9 cellular contexts compared by ENCODE assay signal in genomic region chr19:2057484-2058469, GRCh38. TPM values are rescaled to one million over a fixed set of nuclear protein-coding genes. Genes with fewer than 3 reads are reported as not detected.
DNase-seq lines count a peak whose midpoint lies in the region; ATAC-seq and TF ChIP-seq lines count a peak whose summit lies in the region.
"Had no signal": no experiment of that assay in that cellular context is flagged by ENCODE, and none has a peak within 500 bp of the region (broad histone marks: within the 10 kb centered on the region; RNA-seq: fewer than 3 reads in every experiment).

No MANE protein-coding gene starts in this region.

- H3K9me3 Mint-ChIP-seq in central memory CD8-positive, alpha-beta T cell = no peaks in the 10 kb centered on the region
- H3K9me3 Mint-ChIP-seq in nephron = no peaks in the 10 kb centered on the region

- DNase-seq in central memory CD8-positive, alpha-beta T cell (ENCODE audit: low spot score in 2 of 2) = no peak
- DNase-seq in lower leg skin (ENCODE audit: low spot score in 2 of 2) (no peak), NCI-H345 (lab: John Stamatoyannopoulos, UW) (no peak), omental fat pad (ENCODE audit: low spot score) (no peak)
- no peak for DNase-seq in stimulated activated CD4-positive, alpha-beta T cell treated with anti-CD3 and anti-CD28 coated beads, Interleukin-15, amount 100 ng/mL, for 24 hours
- DNase-seq: NCI-H187 treated with DMSO at 0.1 percent for 48 hours had no signal

- ATAC-seq in central memory CD8-positive, alpha-beta T cell (replicated peaks; ENCODE audit: extremely low read depth, poor library complexity, severe bottlenecking) = no peak
- ATAC-seq in omental fat pad (ENCODE audit: low FRiP score) = no peak

- peak overlapping the region; percentile 54 for H3K4me3 Mint-ChIP-seq in central memory CD8-positive, alpha-beta T cell
- H3K4me3 Mint-ChIP-seq in nephron = no peak overlapping the region

- peaks cover 11% of the 10 kb centered on the region for H3K36me3 Mint-ChIP-seq in central memory CD8-positive, alpha-beta T cell (ENCODE audit: insufficient read depth)
- H3K36me3 Mint-ChIP-seq in nephron (ENCODE audit: low read depth) = no peaks in the 10 kb centered on the region

- no peak overlapping the region for H3K4me3 ChIP-seq in lower leg skin (ENCODE audit: low read depth, poor library complexity, severe bottlenecking)

- TF ChIP-seq CTCF in 22Rv1 (IDR thresholded peaks at IDR 0.05) (no peak), nephron (IDR thresholded peaks at IDR 0.05; ENCODE audit: unreplicated experiment in 3 of 3) (no peak), lower leg skin (IDR thresholded peaks at IDR 0.05) (no peak), omental fat pad (IDR thresholded peaks at IDR 0.05) (no peak)

- TF ChIP-seq POLR2A in lower leg skin (IDR thresholded peaks at IDR 0.05) = no peak

- H3K27ac Mint-ChIP-seq in central memory CD8-positive, alpha-beta T cell (ENCODE audit: low read depth) = peak overlapping the region; percentile 80
- H3K27ac Mint-ChIP-seq in nephron = peak overlapping the region; percentile 89 to 100 (median 99)

- peaks cover 34% of the 10 kb centered on the region for H3K4me1 Mint-ChIP-seq in central memory CD8-positive, alpha-beta T cell
- peaks cover 31% of the 10 kb centered on the region for H3K4me1 Mint-ChIP-seq in nephron

- WGBS in lower leg skin, 2 donors = 77 to 85% methylated on average over 17 to 22 of the region's 23 CpGs

- H3K36me3 ChIP-seq in KOPT-K1 (ENCODE audit: insufficient read depth, low read length) = no peaks in the 10 kb centered on the region

- no peaks in the 10 kb centered on the region for H3K9me3 ChIP-seq in KOPT-K1 (ENCODE audit: insufficient read depth, low read length, poor library complexity, severe bottlenecking)

- H3K27me3 Mint-ChIP-seq in central memory CD8-positive, alpha-beta T cell = no peaks in the 10 kb centered on the region
- no peaks in the 10 kb centered on the region for H3K27me3 Mint-ChIP-seq in nephron (ENCODE audit: low read depth)

- peak overlapping the region; percentile 99 for H3K27ac ChIP-seq in 22Rv1
- H3K27ac ChIP-seq in KOPT-K1 (ENCODE audit: low read depth, low read length, poor library complexity, severe bottlenecking) = peak overlapping the region; percentile 62

- intact Hi-C loops in lower leg skin (cut with DNase I; ENCODE audit: low total_unique reads) = no loop called here

RNA-seq across cellular contexts. Expression of gene MKNK2, which starts 6.7 kb away (rescaled TPM):
- total RNA-seq in lower leg skin (100 to 1,000 TPM; 224 to 367 (median 251) TPM), omental fat pad (100 to 1,000 TPM; 133 to 232 (median 178) TPM)

RNA-seq across cellular contexts. Expression of gene MOB3A, which starts 38.3 kb away (rescaled TPM):
- total RNA-seq in lower leg skin (10 to 100 TPM; 26.4 to 46.0 (median 34.5) TPM), omental fat pad (10 to 100 TPM; 29.7 to 51.7 (median 44.8) TPM)

RNA-seq across cellular contexts. Expression of gene IZUMO4, which starts 38.9 kb away (rescaled TPM):
- 1 to 10 TPM in 3 of 4 donors, under 1 TPM in 1; 0.25 to 8.8 (median 4.3) TPM for total RNA-seq in lower leg skin
- total RNA-seq in omental fat pad = 1 to 10 TPM; 3.7 to 5.5 (median 4.6) TPM

RNA-seq across cellular contexts. Expression of gene BTBD2, which starts 42.3 kb away (rescaled TPM):
- total RNA-seq in lower leg skin (10 to 100 TPM; 85.0 to 99.3 (median 94.9) TPM), omental fat pad (10 to 100 TPM; 37.1 to 58.3 (median 52.8) TPM)
